1 cellular context compared by ENCODE assay signal in genomic region chr5:172453986-172454354, GRCh38.
TF ChIP-seq lines count a peak whose summit lies in the region.

No MANE protein-coding gene starts in this region.

TF ChIP-seq in HCT116, 20 proteins besides CTCF, POLR2A, EP300 and RAD21 (continued from another document):
- TF ChIP-seq ZBTB33 (IDR thresholded peaks at IDR 0.05; ENCODE audit: extremely low read depth, insufficient replicate concordance, low read length) (no peak), JUND (IDR thresholded peaks at IDR 0.05) (no peak), YY1 (IDR thresholded peaks at IDR 0.05; ENCODE audit: extremely low read depth, insufficient replicate concordance, low read depth, low read length) (no peak), SIN3A (IDR thresholded peaks at IDR 0.05; ENCODE audit: low read depth) (no peak)
